15 cellular contexts compared by ENCODE assay signal in genomic region chr5:54643679-54644078, GRCh38.
DNase-seq lines count a peak whose midpoint lies in the region; ATAC-seq and TF ChIP-seq lines count a peak whose summit lies in the region.
"Had no signal": no experiment of that assay in that cellular context is flagged by ENCODE, and none has a peak within 500 bp of the region (broad histone marks: within the 10 kb centered on the region; RNA-seq: fewer than 3 reads in every experiment).

No MANE protein-coding gene starts in this region.

- peaks cover 12% of the 10 kb centered on the region for H3K27me3 Mint-ChIP-seq in endothelial cell (ENCODE audit: unreplicated experiment)
- H3K27me3 Mint-ChIP-seq in glutamatergic neuron (ENCODE audit: unreplicated experiment): peaks cover 4% of the 10 kb centered on the region

- H3K27ac Mint-ChIP-seq in endothelial cell (ENCODE audit: unreplicated experiment) (peak overlapping the region; percentile 33), glutamatergic neuron (ENCODE audit: unreplicated experiment) (no peak overlapping the region)

- no peak for TF ChIP-seq CTCF in endothelial cell (IDR thresholded peaks at IDR 0.05; ENCODE audit: unreplicated experiment)
- TF ChIP-seq CTCF in glutamatergic neuron (IDR thresholded peaks at IDR 0.05; ENCODE audit: partially characterized antibody, unreplicated experiment): no peak

- H3K9me3 Mint-ChIP-seq in endothelial cell (ENCODE audit: unreplicated experiment) (no peaks in the 10 kb centered on the region), glutamatergic neuron (ENCODE audit: unreplicated experiment) (peaks cover 6% of the 10 kb centered on the region)

- ATAC-seq in GM19023 (IDR thresholded peaks at IDR 0.05; ENCODE audit: unreplicated experiment): no peak
- ATAC-seq in GM21360 (IDR thresholded peaks at IDR 0.05; ENCODE audit: unreplicated experiment): no peak

- H3K36me3 Mint-ChIP-seq in endothelial cell (ENCODE audit: low read depth, unreplicated experiment): no peaks in the 10 kb centered on the region
- H3K36me3 Mint-ChIP-seq in glutamatergic neuron (ENCODE audit: unreplicated experiment): peaks cover 8% of the 10 kb centered on the region

- DNase-seq in EL (peak; percentile 94), NCI-H446 treated with DMSO at 0.1 percent for 48 hours (lab: John Stamatoyannopoulos, UW) (peak; percentile 36), endothelial cell (ENCODE audit: low spot score) (peak; percentile 12), renal cortical epithelial cell (ENCODE audit: low read depth) (peak; percentile 86), glutamatergic neuron (no peak)
- no peak for DNase-seq in activated CD4-positive, CD25-positive, alpha-beta regulatory T cell (lab: John Stamatoyannopoulos, UW)
- DNase-seq: activated CD8-positive, alpha-beta memory T cell treated with anti-CD3 and anti-CD28 coated beads, Interleukin-2, amount 50 U/mL, for 48 hours; esophagus squamous epithelium; GOT3; left ventricle myocardium inferior; NCI-H774; posterior cingulate gyrus; trophoblast cell had no signal

- H3K4me3 Mint-ChIP-seq in endothelial cell (ENCODE audit: unreplicated experiment): no peak overlapping the region
- no peak overlapping the region for H3K4me3 Mint-ChIP-seq in glutamatergic neuron (ENCODE audit: unreplicated experiment)

- H3K4me1 Mint-ChIP-seq in endothelial cell (ENCODE audit: unreplicated experiment) (peaks cover 29% of the 10 kb centered on the region), glutamatergic neuron (ENCODE audit: low read depth, unreplicated experiment) (peaks cover 18% of the 10 kb centered on the region)

Comparison
In these comparisons a context has a peak if more than half of its experiments do, and no peak if none do; other contexts are left out.
1. DNase-seq: peak in EL (single experiment), NCI-H446 treated with DMSO at 0.1 percent for 48 hours (single experiment), endothelial cell (single experiment) and renal cortical epithelial cell (single experiment); none in glutamatergic neuron (single experiment) and activated CD4-positive, CD25-positive, alpha-beta regulatory T cell (0 of 4).